In the genomic region with DNA sequence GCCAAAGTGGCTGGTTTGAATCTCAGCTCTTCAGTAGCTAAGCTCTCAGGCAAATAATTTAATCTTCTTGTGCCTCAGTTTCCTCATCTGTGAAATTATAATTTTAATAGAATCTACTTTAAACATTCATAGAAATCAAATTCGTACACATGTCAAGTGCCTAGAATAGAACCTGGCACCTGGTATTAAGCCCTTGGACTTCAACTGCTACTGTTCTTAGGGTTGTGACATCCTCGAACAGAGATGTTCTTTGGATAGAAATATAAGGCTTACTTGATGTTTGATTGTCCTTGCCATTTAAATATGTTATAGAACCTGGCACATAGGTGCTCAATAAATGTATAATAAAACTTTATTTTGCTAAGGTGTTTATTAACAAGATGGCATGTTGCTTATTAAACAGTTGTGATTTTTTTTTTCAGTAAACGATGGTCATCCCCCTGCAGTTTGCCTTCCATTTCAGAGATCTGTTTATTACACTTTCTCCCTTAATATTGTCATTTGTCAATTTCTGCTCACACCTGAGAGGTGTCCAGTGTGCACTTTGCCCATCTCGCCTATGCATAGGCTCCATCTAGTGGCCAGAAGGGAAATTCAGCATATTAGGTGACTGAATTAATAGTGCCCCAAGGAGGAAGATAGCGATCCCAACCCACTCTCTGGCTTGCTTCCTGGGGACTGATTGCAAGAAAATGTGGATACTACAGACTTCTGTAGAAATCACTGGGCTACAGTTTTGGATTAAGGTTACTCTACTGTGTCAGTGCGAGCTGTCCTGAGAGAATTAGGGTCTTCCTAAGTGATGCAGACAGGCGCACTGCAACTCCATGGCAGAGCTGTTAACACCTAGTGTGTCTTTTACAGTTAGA, we compare ENCODE assay signal across 1 cellular context.
TF ChIP-seq lines count a peak whose summit lies in the region.

No MANE protein-coding gene starts in this region.

TF ChIP-seq in HepG2, 621 proteins besides CTCF, POLR2A, EP300 and RAD21 (continued from another document):
- peak; percentile 54; the same call in 1 of the 2 replicates for TF ChIP-seq TBX3 (IDR thresholded peaks at IDR 0.05; ENCODE audit: borderline replicate concordance)
- no peak for TF ChIP-seq MBNL3 (CRISPR knock-in tag; conservative IDR thresholded peaks at IDR 0.05)
- TF ChIP-seq, protein P1, sequence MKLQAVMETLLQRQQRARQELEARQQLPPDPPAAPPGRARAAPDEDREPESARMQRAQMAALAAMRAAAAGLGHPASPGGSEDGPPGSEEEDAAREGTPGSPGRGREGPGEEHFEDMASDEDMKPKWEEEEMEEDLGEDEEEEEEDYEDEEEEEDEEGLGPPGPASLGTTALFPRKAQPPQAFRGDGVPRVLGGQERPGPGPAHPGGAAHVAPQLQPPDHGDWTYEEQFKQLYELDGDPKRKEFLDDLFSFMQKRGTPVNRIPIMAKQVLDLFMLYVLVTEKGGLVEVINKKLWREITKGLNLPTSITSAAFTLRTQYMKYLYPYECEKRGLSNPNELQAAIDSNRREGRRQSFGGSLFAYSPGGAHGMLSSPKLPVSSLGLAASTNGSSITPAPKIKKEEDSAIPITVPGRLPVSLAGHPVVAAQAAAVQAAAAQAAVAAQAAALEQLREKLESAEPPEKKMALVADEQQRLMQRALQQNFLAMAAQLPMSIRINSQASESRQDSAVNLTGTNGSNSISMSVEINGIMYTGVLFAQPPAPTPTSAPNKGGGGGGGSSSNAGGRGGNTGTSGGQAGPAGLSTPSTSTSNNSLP (IDR thresholded peaks at IDR 0.05; ENCODE audit: low read depth, low read length) = 0 out of 2 replicates have a peak, but pooled peaks have one; percentile 24
- peak; percentile 80 for TF ChIP-seq HNF4A (CRISPR knock-in tag; IDR thresholded peaks at IDR 0.05)
- TF ChIP-seq ZFP41 (CRISPR knock-in tag; IDR thresholded peaks at IDR 0.05; ENCODE audit: borderline replicate concordance) = no peak
- no peak for TF ChIP-seq MAF1 (CRISPR knock-in tag; IDR thresholded peaks at IDR 0.05; ENCODE audit: borderline replicate concordance)
